In genomic region chr2:178251126-178251525, GRCh38 we compare ENCODE assay signal across 17 cellular contexts. TPM values are rescaled to one million over a fixed set of nuclear protein-coding genes. Genes with fewer than 3 reads are reported as not detected.
DNase-seq lines count a peak whose midpoint lies in the region; ATAC-seq and TF ChIP-seq lines count a peak whose summit lies in the region.
"Had no signal": no experiment of that assay in that cellular context is flagged by ENCODE, and none has a peak within 500 bp of the region (broad histone marks: within the 10 kb centered on the region; RNA-seq: fewer than 3 reads in every experiment).

No MANE protein-coding gene starts in this region.

- no peaks in the 10 kb centered on the region for H3K36me3 ChIP-seq in neural cell (ENCODE audit: insufficient read depth, low read length)

- peak overlapping the region; percentile 39 to 88 (median 46) for H3K27ac Mint-ChIP-seq in brain
- H3K27ac Mint-ChIP-seq: CD14-positive monocyte had no signal

- H3K4me2 ChIP-seq in neural cell (ENCODE audit: low read length): peak overlapping the region; percentile 2

- H3K9me3 Mint-ChIP-seq in brain: no peaks in the 10 kb centered on the region

- TF ChIP-seq CTCF in brain (conservative IDR thresholded peaks at IDR 0.05): no peak
- TF ChIP-seq CTCF in neural cell (IDR thresholded peaks at IDR 0.05; ENCODE audit: poor library complexity, severe bottlenecking): no peak

- no peaks in the 10 kb centered on the region for H3K27me3 ChIP-seq in neural cell (ENCODE audit: insufficient read depth, low read depth, low read length)

- H3K9ac ChIP-seq in neural cell (ENCODE audit: low read length): peak overlapping the region; percentile 20

- no peak for TF ChIP-seq RAD21 in neural cell (conservative IDR thresholded peaks at IDR 0.05)

- H3K27me3 Mint-ChIP-seq in brain: peaks cover 3% of the 10 kb centered on the region

- H3K27ac ChIP-seq in neural cell (ENCODE audit: low read length): peak overlapping the region; percentile 67
- H3K27ac ChIP-seq: 22Rv1 had no signal

- H4K20me1 ChIP-seq in neural cell (ENCODE audit: insufficient read depth): no peaks in the 10 kb centered on the region

- peak overlapping the region in 3 of 5 experiments; percentile 0 to 63 (median 25) for H3K4me3 Mint-ChIP-seq in brain
- H3K4me3 Mint-ChIP-seq: CD14-positive monocyte had no signal

- no peaks in the 10 kb centered on the region for H3K79me2 ChIP-seq in neural cell (replicated peaks; ENCODE audit: insufficient read depth, low read length)

- DNase-seq in DMS79 (lab: John Stamatoyannopoulos, UW) (peak; percentile 69), DMS79 treated with DMSO at 0.1 percent for 48 hours (lab: John Stamatoyannopoulos, UW) (no peak), retina (peak; percentile 19)
- no peak for DNase-seq in stimulated activated CD4-positive, alpha-beta T cell treated with anti-CD3 and anti-CD28 coated beads, Interleukin-2, amount 100 ng/mL, for 48 hours
- DNase-seq: DND-41, H7, KG1, NCI-H1930, NCI-H345, NCI-H524 treated with DMSO at 0.1 percent for 48 hours had no signal

- ATAC-seq in activated CD4-positive, CD25-positive, alpha-beta regulatory T cell treated with anti-CD3 and anti-CD28 coated beads, Interleukin-2, amount 50 U/mL, for 24 hours: no peak
- no peak for ATAC-seq in GM21786 (IDR thresholded peaks at IDR 0.05; ENCODE audit: unreplicated experiment)
- ATAC-seq: HepG2 had no signal

- peak overlapping the region; percentile 43 for H3K4me3 ChIP-seq in neural cell (ENCODE audit: low read length)

- no peak overlapping the region for H2AFZ ChIP-seq in neural cell (ENCODE audit: low read depth, low read length)

- TF ChIP-seq EP300 in neural cell (conservative IDR thresholded peaks at IDR 0.05; ENCODE audit: poor library complexity, severe bottlenecking): no peak

- no peaks in the 10 kb centered on the region for H3K9me2 ChIP-seq in neural cell (ENCODE audit: insufficient read depth, low read length)

- H3F3A ChIP-seq in neural cell (ENCODE audit: insufficient read depth, low read length, poor library complexity, severe bottlenecking): peaks cover 9% of the 10 kb centered on the region

- H3K36me3 Mint-ChIP-seq in brain: no peaks in the 10 kb centered on the region
- H3K36me3 Mint-ChIP-seq: CD14-positive monocyte had no signal

- H3K4me1 Mint-ChIP-seq in brain: peaks cover 63% of the 10 kb centered on the region

- H3K9me3 ChIP-seq in neural cell (ENCODE audit: low read length): no peaks in the 10 kb centered on the region

TF ChIP-seq in neural cell, 6 proteins besides CTCF, POLR2A, EP300 and RAD21:
- TF ChIP-seq REST (IDR thresholded peaks at IDR 0.05; ENCODE audit: borderline replicate concordance) (no peak), EZH2 (IDR thresholded peaks at IDR 0.05; ENCODE audit: borderline replicate concordance, insufficient read depth, low read length, poor library complexity, severe bottlenecking) (no peak), POLR2AphosphoS5 (IDR thresholded peaks at IDR 0.05) (no peak), TAF1 (IDR thresholded peaks at IDR 0.05; ENCODE audit: low read depth) (no peak), SMC3 (conservative IDR thresholded peaks at IDR 0.05; ENCODE audit: poor library complexity) (no peak), MXI1 (conservative IDR thresholded peaks at IDR 0.05; ENCODE audit: poor library complexity, severe bottlenecking) (no peak)
TF ChIP-seq in neural cell: peak in this region for 0.

RNA-seq across cellular contexts. Expression of gene OSBPL6, which starts 56.8 kb away (rescaled TPM):
- polyA plus RNA-seq in brain (ENCODE audit: insufficient read depth, low read depth, low replicate concordance) (3.6 TPM), neural cell (11.8 and 12.8 TPM in 2 replicates)
- 14.1 and 18.4 TPM in 2 replicates for polyA minus RNA-seq in neural cell
- polyA plus RNA-seq: CD14-positive monocyte had no signal

Comparison
In these comparisons a context has a peak if more than half of its experiments do, and no peak if none do; other contexts are left out.
1. DNase-seq: peak in DMS79 (single experiment) and retina (single experiment); none in DMS79 treated with DMSO at 0.1 percent for 48 hours (single experiment) and stimulated activated CD4-positive, alpha-beta T cell treated with anti-CD3 and anti-CD28 coated beads, Interleukin-2, amount 100 ng/mL, for 48 hours (0 of 2).